24 cellular contexts compared by ENCODE assay signal in the genomic region with DNA sequence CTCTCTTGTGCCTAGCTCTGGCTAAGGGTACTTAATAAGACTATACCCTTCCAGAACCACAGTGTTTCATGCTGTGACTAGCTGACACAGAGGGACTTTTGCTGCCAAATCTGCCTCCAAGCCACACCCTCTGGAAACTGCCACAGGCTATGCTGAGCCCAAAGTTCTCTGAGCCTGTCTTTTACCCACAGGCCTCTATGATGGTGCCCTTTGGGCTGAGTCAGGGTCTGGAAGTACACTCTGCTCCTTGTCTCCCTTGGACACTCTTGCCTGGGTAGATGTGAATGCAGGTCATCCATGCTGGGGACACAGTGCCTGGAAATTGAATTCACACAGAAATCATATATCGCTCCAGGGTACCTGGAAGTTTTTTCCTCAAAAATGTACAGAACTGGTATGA. TPM values are rescaled to one million over a fixed set of nuclear protein-coding genes. Genes with fewer than 3 reads are reported as not detected.
DNase-seq lines count a peak whose midpoint lies in the region; ATAC-seq, FAIRE-seq and TF ChIP-seq lines count a peak whose summit lies in the region.
"Had no signal": no experiment of that assay in that cellular context is flagged by ENCODE, and none has a peak within 500 bp of the region (broad histone marks: within the 10 kb centered on the region; RNA-seq: fewer than 3 reads in every experiment).

No MANE protein-coding gene starts in this region.

- H3K4me1 ChIP-seq in GM23248 (ENCODE audit: insufficient read depth) (no peaks in the 10 kb centered on the region), liver (ENCODE audit: control insufficient read depth in 4 of 4, insufficient read depth in 4 of 4, low read length in 3 of 4) (peaks cover 0 to 10% (median 5%) of the 10 kb centered on the region in 4 donors)
- H3K4me1 ChIP-seq: BLaER1 had no signal

- no peak for ATAC-seq in HG03354 (IDR thresholded peaks at IDR 0.05; ENCODE audit: poor library complexity, severe bottlenecking, unreplicated experiment)

- H3K9ac ChIP-seq in GM23248 = no peak overlapping the region
- no peak overlapping the region for H3K9ac ChIP-seq in liver (ENCODE audit: low read depth in 1 of 2, low read length in 2 of 2)
- H3K9ac ChIP-seq: BLaER1, KMS-11 had no signal

- H3K9me3 ChIP-seq in GM23248 (ENCODE audit: low read depth) (no peaks in the 10 kb centered on the region), liver (ENCODE audit: control insufficient read depth in 4 of 4, low read length in 3 of 4) (no peaks in the 10 kb centered on the region)
- H3K9me3 ChIP-seq: BLaER1 had no signal

- H3K4me2 ChIP-seq in GM23248 (ENCODE audit: unreplicated experiment) = no peak overlapping the region
- H3K4me2 ChIP-seq: BLaER1, KMS-11 had no signal

- no peak overlapping the region for H3K27ac Mint-ChIP-seq in Calu3 (ENCODE audit: unreplicated experiment)
- H3K27ac Mint-ChIP-seq: CD4-positive, alpha-beta memory T cell had no signal

- no peaks in the 10 kb centered on the region for H3K79me2 ChIP-seq in GM23248 (ENCODE audit: insufficient read depth)

- no peaks in the 10 kb centered on the region for H4K20me1 ChIP-seq in GM23248 (ENCODE audit: insufficient read depth)
- H4K20me1 ChIP-seq: BLaER1 had no signal

- no peak for FAIRE-seq in bronchial epithelial cell (lab: Jason Lieb, UNC)
- no peak for FAIRE-seq in RCC 7860 (lab: Jason Lieb, UNC)
- FAIRE-seq: GM18507, HTR-8/SVneo had no signal

- 66 to 89% methylated on average over 1 of the region's 1 CpG for WGBS in GM23248 (ENCODE audit: low coverage in 1 of 2, low lambda C conversion rate in 2 of 2, missing lambda C conversion rate in 2 of 2), 2 experiments
- 96% methylated on average over 1 of the region's 1 CpG for WGBS in liver

- H2AFZ ChIP-seq in GM23248 = no peak overlapping the region

- BruUV-seq in Calu3 (replicated peaks; lab: Mats Ljungman, UMichigan) = no TSS peak

- H3K4me3 Mint-ChIP-seq in Calu3 (ENCODE audit: low read depth, unreplicated experiment) = no peak overlapping the region
- H3K4me3 Mint-ChIP-seq: CD4-positive, alpha-beta memory T cell had no signal

- in situ Hi-C loops in G401 (cut with HindIII; ENCODE audit: low sequenced_read_pairs) (no loop called here), GM23248 (cut with MboI) (no loop called here)

- H3K36me3 Mint-ChIP-seq in Calu3 (ENCODE audit: insufficient read depth, unreplicated experiment) = no peaks in the 10 kb centered on the region
- H3K36me3 Mint-ChIP-seq: CD4-positive, alpha-beta memory T cell had no signal

- no peaks in the 10 kb centered on the region for H3K9me2 ChIP-seq in GM23248 (ENCODE audit: insufficient read depth)

- no peaks in the 10 kb centered on the region for H3K27me3 Mint-ChIP-seq in Calu3 (ENCODE audit: unreplicated experiment)

- DNase-seq in G401 (ENCODE audit: low spot score) (peak; percentile 16), GM23248 (peak; percentile 4), bronchial epithelial cell (ENCODE audit: low read depth) (peak; percentile 27), HPDE6-E6E7 (ENCODE audit: extremely low spot score) (no peak), RCC 7860 (ENCODE audit: low spot score) (no peak), Calu3 (no peak)
- DNase-seq: CD4-positive, alpha-beta memory T cell; DMS153; GDM1; IMR-90; NCI-H1694 treated with DMSO at 0.1 percent for 48 hours; NCI-H526; SHP77 treated with DMSO at 0.1 percent for 48 hours; SW 1271 had no signal

- peak in 1 of 2 donors; percentile 63 for TF ChIP-seq RAD21 in liver (IDR thresholded peaks at IDR 0.05)

- no peaks in the 10 kb centered on the region for H3K4me1 Mint-ChIP-seq in Calu3 (ENCODE audit: low read depth, unreplicated experiment)
- H3K4me1 Mint-ChIP-seq: CD4-positive, alpha-beta memory T cell had no signal

- H3K4me3 ChIP-seq in GM23248 (no peak overlapping the region), bronchial epithelial cell (ENCODE audit: low read depth, low read length) (no peak overlapping the region), liver (ENCODE audit: low read depth in 1 of 3, low read length in 3 of 3) (no peak overlapping the region)
- H3K4me3 ChIP-seq: BLaER1, SK-N-MC had no signal

- CTCF ChIA-PET in Calu3 (lab: Charles Lee) = no interaction called here

- TF ChIP-seq CTCF in bronchial epithelial cell (IDR thresholded peaks at IDR 0.05; ENCODE audit: insufficient read depth, low read length, severe bottlenecking) = no peak
- TF ChIP-seq CTCF in liver (IDR thresholded peaks at IDR 0.05; ENCODE audit: low read depth, low read length, missing input control) = no peak
- no peak for TF ChIP-seq CTCF in Calu3 (IDR thresholded peaks at IDR 0.05; ENCODE audit: unreplicated experiment)

- no peak overlapping the region for H3K27ac ChIP-seq in GM23248
- H3K27ac ChIP-seq in liver (ENCODE audit: low read depth in 1 of 2, low read length in 2 of 2) = no peak overlapping the region
- H3K27ac ChIP-seq: BLaER1, KMS-11, SK-N-MC had no signal

- no peaks in the 10 kb centered on the region for H3K9me3 Mint-ChIP-seq in Calu3 (ENCODE audit: low read depth, unreplicated experiment)

- H3K27me3 ChIP-seq in GM23248 (replicated peaks; ENCODE audit: insufficient read depth) (0 out of 2 replicates have a peak, but pooled peaks cover 2% of the 10 kb centered on the region), bronchial epithelial cell (ENCODE audit: control insufficient read depth, insufficient read depth, low read length) (peaks cover 2% of the 10 kb centered on the region), liver (ENCODE audit: control insufficient read depth in 4 of 4, insufficient read depth in 4 of 4, low read length in 3 of 4) (no peaks in the 10 kb centered on the region)
- H3K27me3 ChIP-seq: BLaER1 had no signal

- H3K36me3 ChIP-seq in GM23248 (ENCODE audit: low read depth) (no peaks in the 10 kb centered on the region), bronchial epithelial cell (ENCODE audit: control insufficient read depth, insufficient read depth, low read length) (no peaks in the 10 kb centered on the region), liver (ENCODE audit: control insufficient read depth in 4 of 4, insufficient read depth in 3 of 4, low read depth in 1 of 4, low read length in 3 of 4) (no peaks in the 10 kb centered on the region)
- H3K36me3 ChIP-seq: BLaER1 had no signal

- intact Hi-C loops in Calu3 (cut with micrococcal nuclease; ENCODE audit: unreplicated experiment) = no loop called here

- no peaks in the 10 kb centered on the region for H3F3A ChIP-seq in GM23248 (ENCODE audit: insufficient read depth)

TF ChIP-seq in liver, 16 proteins besides CTCF, POLR2A, EP300 and RAD21:
- TF ChIP-seq HNF4G (IDR thresholded peaks at IDR 0.05) (peak; percentile 81), FOXA2 (IDR thresholded peaks at IDR 0.05) (no peak), SP1 (IDR thresholded peaks at IDR 0.05) (peak; percentile 88), FOXA1 (IDR thresholded peaks at IDR 0.05) (no peak), HNF4A (conservative IDR thresholded peaks at IDR 0.05) (peak; percentile 92 to 93), RXRA (IDR thresholded peaks at IDR 0.05) (peak; percentile 73 to 74), GABPA (IDR thresholded peaks at IDR 0.05 in 1 of 2, conservative IDR thresholded peaks at IDR 0.05 in 1 of 2) (no peak), JUND (IDR thresholded peaks at IDR 0.05) (peak; percentile 46 to 66), TAF1 (conservative IDR thresholded peaks at IDR 0.05) (peak; percentile 68), YY1 (IDR thresholded peaks at IDR 0.05) (peak; percentile 71)
- TF ChIP-seq, protein P1, sequence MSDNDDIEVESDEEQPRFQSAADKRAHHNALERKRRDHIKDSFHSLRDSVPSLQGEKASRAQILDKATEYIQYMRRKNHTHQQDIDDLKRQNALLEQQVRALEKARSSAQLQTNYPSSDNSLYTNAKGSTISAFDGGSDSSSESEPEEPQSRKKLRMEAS (IDR thresholded peaks at IDR 0.05) = peak; percentile 59
- TF ChIP-seq, protein P2, sequence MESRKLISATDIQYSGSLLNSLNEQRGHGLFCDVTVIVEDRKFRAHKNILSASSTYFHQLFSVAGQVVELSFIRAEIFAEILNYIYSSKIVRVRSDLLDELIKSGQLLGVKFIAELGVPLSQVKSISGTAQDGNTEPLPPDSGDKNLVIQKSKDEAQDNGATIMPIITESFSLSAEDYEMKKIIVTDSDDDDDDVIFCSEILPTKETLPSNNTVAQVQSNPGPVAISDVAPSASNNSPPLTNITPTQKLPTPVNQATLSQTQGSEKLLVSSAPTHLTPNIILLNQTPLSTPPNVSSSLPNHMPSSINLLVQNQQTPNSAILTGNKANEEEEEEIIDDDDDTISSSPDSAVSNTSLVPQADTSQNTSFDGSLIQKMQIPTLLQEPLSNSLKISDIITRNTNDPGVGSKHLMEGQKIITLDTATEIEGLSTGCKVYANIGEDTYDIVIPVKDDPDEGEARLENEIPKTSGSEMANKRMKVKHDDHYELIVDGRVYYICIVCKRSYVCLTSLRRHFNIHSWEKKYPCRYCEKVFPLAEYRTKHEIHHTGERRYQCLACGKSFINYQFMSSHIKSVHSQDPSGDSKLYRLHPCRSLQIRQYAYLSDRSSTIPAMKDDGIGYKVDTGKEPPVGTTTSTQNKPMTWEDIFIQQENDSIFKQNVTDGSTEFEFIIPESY (IDR thresholded peaks at IDR 0.05) = peak; percentile 26

RNA-seq across cellular contexts. Expression of a gene that starts 22.6 kb away (rescaled TPM):
- not detected in 2 replicates for total RNA-seq in G401 (2014; rRNA removed; shearing (Covaris generic))
- total RNA-seq in GM23248 (2014; rRNA removed; shearing (Covaris generic)) = not detected in 2 replicates
- polyA plus RNA-seq in GM23248 (2016; fragmentation: Nextera tagmentation; extraction: Ambion mirVana) = not detected in 2 replicates
- not detected in 2 replicates for total RNA-seq in bronchial epithelial cell
- total RNA-seq in liver = under 1 TPM in 1 of 2 donors, not detected in 1; 0.23 TPM
- not detected for polyA plus RNA-seq in liver
- total RNA-seq in Calu3 (2022) = not detected in 2 replicates
- total RNA-seq: CD4-positive, alpha-beta memory T cell; Daoy; H4; IMR-90; RPMI7951 had no signal
- polyA plus RNA-seq: CD4-positive, alpha-beta memory T cell; IMR-90 had no signal

RNA-seq across cellular contexts. Expression of a gene that starts 22.6 kb away (rescaled TPM):
- not detected in 2 replicates for total RNA-seq in G401 (2014; rRNA removed; shearing (Covaris generic))
- not detected in 2 replicates for total RNA-seq in GM23248 (2014; rRNA removed; shearing (Covaris generic))
- polyA plus RNA-seq in GM23248 (2016; fragmentation: Nextera tagmentation; extraction: Ambion mirVana) = not detected in 2 replicates
- total RNA-seq in bronchial epithelial cell = not detected in 2 replicates
- 1 to 10 TPM in 1 of 2 donors, under 1 TPM in 1; 0.25 to 2.0 TPM for total RNA-seq in liver
- polyA plus RNA-seq in liver = under 1 TPM; 0.14 to 0.25 TPM
- not detected in 2 replicates for total RNA-seq in Calu3 (2022)
- total RNA-seq: CD4-positive, alpha-beta memory T cell; Daoy; IMR-90; RPMI7951 had no signal
- polyA plus RNA-seq: CD4-positive, alpha-beta memory T cell; IMR-90 had no signal

RNA-seq across cellular contexts. Expression of a gene that starts 44.5 kb away (rescaled TPM):
- 2.1 and 3.9 TPM in 2 replicates for total RNA-seq in G401 (2014; rRNA removed; shearing (Covaris generic))
- total RNA-seq in GM23248 (2014; rRNA removed; shearing (Covaris generic)) = not detected in 2 replicates
- polyA plus RNA-seq in GM23248 (2016; fragmentation: Nextera tagmentation; extraction: Ambion mirVana) (not detected in 2 replicates), liver (100 to 1,000 TPM; 327 to 759 TPM)
- total RNA-seq in bronchial epithelial cell (not detected in 2 replicates), liver (100 to 1,000 TPM; 179 to 662 TPM), Calu3 (2022) (not detected in 2 replicates)
- total RNA-seq: CD4-positive, alpha-beta memory T cell; IMR-90; RPMI7951 had no signal
- polyA plus RNA-seq: CD4-positive, alpha-beta memory T cell; IMR-90 had no signal

Comparison
In these comparisons a context has a peak if more than half of its experiments do, and no peak if none do; other contexts are left out.
1. DNase-seq: peak in G401 (single experiment), GM23248 (single experiment) and bronchial epithelial cell (single experiment); none in HPDE6-E6E7 (single experiment), RCC 7860 (single experiment) and Calu3 (single experiment).
2. RNA of a gene that starts 44.5 kb away (total RNA-seq): 179 to 662 TPM in liver; 2.1 to 3.9 TPM in G401, not detected in Calu3, not detected in GM23248 and not detected in bronchial epithelial cell; every median in the first group is over 10 times any median in the second.